In genomic region chr22:37732699-37733607, GRCh38 we compare ENCODE assay signal across 21 cellular contexts.
"Had no signal": no experiment of that assay in that cellular context is flagged by ENCODE, and none has a peak within 500 bp of the region (broad histone marks: within the 10 kb centered on the region; RNA-seq: fewer than 3 reads in every experiment).

No MANE protein-coding gene starts in this region.

- H3K4me3 ChIP-seq: mucosa of descending colon had no signal

- H3K36me3 Mint-ChIP-seq: activated CD4-positive, alpha-beta memory T cell treated with anti-CD3 and anti-CD28 coated beads for 36 hours; activated naive CD8-positive, alpha-beta T cell treated with anti-CD3 and anti-CD28 coated beads, Interleukin-2, amount 10 ng/mL, durations not matched to agents 7 days and 5 days; naive thymus-derived CD4-positive, alpha-beta T cell had no signal

- H3K9me3 ChIP-seq: mucosa of descending colon had no signal

- H3K9me3 Mint-ChIP-seq: activated B cell treated with CpG ODN at 0.5 μM for 24 hours; activated CD4-positive, alpha-beta memory T cell treated with anti-CD3 and anti-CD28 coated beads for 36 hours; activated naive CD8-positive, alpha-beta T cell treated with anti-CD3 and anti-CD28 coated beads, Interleukin-2, amount 10 ng/mL, durations not matched to agents 7 days and 5 days; activated T-helper 1 cell treated with anti-CD3 and anti-CD28 coated beads, Interleukin-12 subunit alpha, Interleukin-12 subunit beta, Interleukin-2, Interleukin-4 antibody, amounts not matched to agents 30 ng/mL and 10 ng/mL and 1 ng/mL, durations not matched to agents 14 hours and 24 hours and 36 hours; brain; naive thymus-derived CD4-positive, alpha-beta T cell had no signal

- H3K27me3 Mint-ChIP-seq: activated CD4-positive, alpha-beta memory T cell treated with anti-CD3 and anti-CD28 coated beads for 36 hours; activated naive CD8-positive, alpha-beta T cell treated with anti-CD3 and anti-CD28 coated beads, Interleukin-2, amount 10 ng/mL, durations not matched to agents 7 days and 5 days; naive thymus-derived CD4-positive, alpha-beta T cell had no signal

- H3K27ac Mint-ChIP-seq: activated B cell treated with CpG ODN at 0.5 μM for 24 hours; activated CD4-positive, alpha-beta memory T cell treated with anti-CD3 and anti-CD28 coated beads for 36 hours; activated naive CD8-positive, alpha-beta T cell treated with anti-CD3 and anti-CD28 coated beads, Interleukin-2, amount 10 ng/mL, durations not matched to agents 7 days and 5 days; activated T-helper 1 cell treated with anti-CD3 and anti-CD28 coated beads, Interleukin-12 subunit alpha, Interleukin-12 subunit beta, Interleukin-2, Interleukin-4 antibody, amounts not matched to agents 30 ng/mL and 10 ng/mL and 1 ng/mL, durations not matched to agents 14 hours and 24 hours and 36 hours had no signal

- H3K4me3 Mint-ChIP-seq: activated B cell treated with CpG ODN at 0.5 μM for 24 hours; activated CD4-positive, alpha-beta memory T cell treated with anti-CD3 and anti-CD28 coated beads for 36 hours; activated naive CD8-positive, alpha-beta T cell treated with anti-CD3 and anti-CD28 coated beads, Interleukin-2, amount 10 ng/mL, durations not matched to agents 7 days and 5 days; activated T-helper 1 cell treated with anti-CD3 and anti-CD28 coated beads, Interleukin-12 subunit alpha, Interleukin-12 subunit beta, Interleukin-2, Interleukin-4 antibody, amounts not matched to agents 30 ng/mL and 10 ng/mL and 1 ng/mL, durations not matched to agents 14 hours and 24 hours and 36 hours; brain; naive thymus-derived CD4-positive, alpha-beta T cell had no signal

- ATAC-seq: left ventricle myocardium superior; naive thymus-derived CD4-positive, alpha-beta T cell had no signal

- DNase-seq: activated B cell treated with CpG ODN at 0.5 μM for 24 hours; activated CD4-positive, alpha-beta memory T cell treated with anti-CD3 and anti-CD28 coated beads for 36 hours; activated CD4-positive, alpha-beta T cell treated with anti-CD3 and anti-CD28 coated beads for 4 hours; activated naive CD4-positive, alpha-beta T cell; activated naive CD8-positive, alpha-beta T cell treated with anti-CD3 and anti-CD28 coated beads, Interleukin-2, amount 10 ng/mL, durations not matched to agents 7 days and 5 days; activated T-cell treated with anti-CD3 and anti-CD28 coated beads for 4 hours; anterior cingulate cortex; central memory CD4-positive, alpha-beta T cell; kidney glomerular epithelial cell; left ventricle myocardium superior; naive thymus-derived CD4-positive, alpha-beta T cell; occipital lobe; stimulated activated CD4-positive, alpha-beta T cell treated with anti-CD3 and anti-CD28 coated beads, Interleukin-12 subunit alpha, Interleukin-12 subunit beta, amount 100 ng/mL, for 4 hours; stimulated activated CD4-positive, alpha-beta T cell treated with anti-CD3 and anti-CD28 coated beads, Interleukin-1b, Interleukin-23, amount 100 ng/mL, for 48 hours; stimulated activated CD8-positive, alpha-beta memory T cell treated with anti-CD3 and anti-CD28 coated beads, Interleukin-4, amount 100 ng/mL, for 48 hours; stimulated activated naive CD4-positive, alpha-beta T cell treated with Interleukin-2 at 50 U/mL for 16 hours; T-helper 1 cell; T-helper 9 cell had no signal
